8 cellular contexts compared by ENCODE assay signal in the genomic region with DNA sequence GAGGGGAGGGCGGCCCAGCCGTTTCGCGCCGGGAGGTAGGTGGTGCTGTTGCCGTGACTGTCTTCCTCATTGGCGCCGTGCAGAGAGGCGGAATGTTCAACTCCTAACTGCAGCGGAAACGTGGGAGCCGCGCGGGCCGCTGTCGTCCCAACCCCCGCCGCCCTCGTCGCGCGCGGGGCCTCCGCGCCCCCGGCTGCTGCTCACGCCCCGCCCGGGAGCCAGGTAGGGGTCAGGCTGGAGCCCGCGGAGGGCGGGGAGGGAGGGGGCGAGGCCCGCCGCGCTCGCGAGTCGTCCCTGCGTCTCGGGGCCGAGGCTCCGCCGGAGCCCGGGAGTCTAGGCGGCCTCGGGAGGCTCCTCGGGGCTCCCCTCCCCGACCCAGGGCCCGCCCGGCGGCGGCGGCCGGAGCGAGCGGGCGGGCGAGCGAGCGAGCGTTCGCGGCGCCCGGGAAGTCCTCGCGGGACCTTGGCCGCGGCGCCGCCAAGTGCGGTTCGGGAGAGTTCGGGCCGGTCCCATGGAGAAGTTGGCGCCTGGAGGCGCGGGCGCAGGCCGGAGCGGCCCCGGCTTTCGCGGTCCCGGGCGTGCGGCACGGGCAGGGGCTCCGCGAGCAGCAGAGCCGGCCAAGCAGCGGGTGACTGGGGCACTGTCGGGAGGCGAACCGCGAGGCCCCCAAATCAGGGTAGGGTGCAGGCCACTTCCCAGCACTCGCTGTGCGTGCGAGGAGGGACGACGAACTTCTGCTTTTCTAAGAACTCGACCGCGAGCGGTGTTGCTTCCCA. TPM values are rescaled to one million over a fixed set of nuclear protein-coding genes. Genes with fewer than 3 reads are reported as not detected.
DNase-seq lines count a peak whose midpoint lies in the region; ATAC-seq and TF ChIP-seq lines count a peak whose summit lies in the region.

A gene (plus strand): TSS at position 66 of the 776 bp plus-strand sequence. CDS start 15,186 bp downstream, outside the sequence.

- peak within 1 kb of the TSS; percentile 70 for H2AFZ ChIP-seq in ACC112 (ENCODE audit: low read length, unreplicated experiment)

- H3K4me3 ChIP-seq in ACC112 (ENCODE audit: low read depth, low read length) (peak within 1 kb of the TSS; percentile 85), coronary artery (peak within 1 kb of the TSS; percentile 90)

- ATAC-seq in GM18511 (IDR thresholded peaks at IDR 0.05; ENCODE audit: unreplicated experiment), result peak; percentile 73
- peak; percentile 42 for ATAC-seq in HG02970 (IDR thresholded peaks at IDR 0.05; ENCODE audit: low FRiP score, unreplicated experiment)
- ATAC-seq in left lobe of liver, result peak; percentile 85

- H3K27ac ChIP-seq in ACC112 (ENCODE audit: low read depth, low read length) (peak within 1 kb of the TSS; percentile 91), coronary artery (peak within 1 kb of the TSS; percentile 89 to 90)

- TF ChIP-seq CTCF in coronary artery (IDR thresholded peaks at IDR 0.05), result no peak

- H3K79me2 ChIP-seq in ACC112 (ENCODE audit: control insufficient read depth, insufficient read depth, low read length, unreplicated experiment), result peaks cover 42% of the 10 kb centered on the region

- H3K4me1 ChIP-seq in ACC112 (ENCODE audit: control insufficient read depth, insufficient read depth, low read length, unreplicated experiment), result peaks cover 41% of the 10 kb centered on the region

- DNase-seq in NCI-H2171 (lab: John Stamatoyannopoulos, UW) (peak; percentile 68), coronary artery (ENCODE audit: low spot score) (peak; percentile 90), left lobe of liver (ENCODE audit: low spot score) (peak; percentile 85)
- DNase-seq in activated CD4-positive, alpha-beta T cell treated with anti-CD3 and anti-CD28 coated beads for 24 hours (ENCODE audit: low read depth in 2 of 2), result peak; percentile 10 to 19
- peak; percentile 42 for DNase-seq in stimulated activated CD4-positive, alpha-beta T cell treated with anti-CD3 and anti-CD28 coated beads, Interleukin-4, amount 100 ng/mL, for 24 hours

- H3K27me3 ChIP-seq in ACC112 (ENCODE audit: insufficient read depth, low read length), result no peaks in the 10 kb centered on the region

- no peaks in the 10 kb centered on the region for H3K36me3 ChIP-seq in ACC112 (ENCODE audit: insufficient read depth, low read length)

RNA-seq across cellular contexts. Expression of the gene that starts here (rescaled TPM):
- 13.7 TPM for total RNA-seq in left lobe of liver

Comparison
In these comparisons a context has a peak if more than half of its experiments do, and no peak if none do; other contexts are left out.
1. Peak in every context shown above with its lines: DNase-seq, ATAC-seq, H3K4me3 ChIP-seq and H3K27ac ChIP-seq.
2. DNase-seq: peak in every context shown above with its lines; median percentile 90 in coronary artery; 85 in left lobe of liver; 68 in NCI-H2171; 42 in stimulated activated CD4-positive, alpha-beta T cell treated with anti-CD3 and anti-CD28 coated beads, Interleukin-4, amount 100 ng/mL, for 24 hours; 14 in activated CD4-positive, alpha-beta T cell treated with anti-CD3 and anti-CD28 coated beads for 24 hours.